In genomic region chr1:44820328-44820944, GRCh38 we compare ENCODE assay signal across 6 cellular contexts.
DNase-seq lines count a peak whose midpoint lies in the region; ATAC-seq, FAIRE-seq and TF ChIP-seq lines count a peak whose summit lies in the region.

No MANE protein-coding gene starts in this region.

- H3K9ac ChIP-seq in adipocyte (ENCODE audit: low read length) = peak overlapping the region; percentile 97
- H3K9ac ChIP-seq in mucosa of stomach (ENCODE audit: low read length) = peak overlapping the region; percentile 95

- ATAC-seq in HG02759 (IDR thresholded peaks at IDR 0.05; ENCODE audit: unreplicated experiment) = no peak

- H3K27me3 ChIP-seq in adipocyte (replicated peaks; ENCODE audit: control insufficient read depth, insufficient read depth, low read length) (no peaks in the 10 kb centered on the region), mucosa of stomach (ENCODE audit: control insufficient read depth, insufficient read depth, low read length) (no peaks in the 10 kb centered on the region)

- H3K4me3 ChIP-seq in GM12865 (ENCODE audit: low read depth, low read length) = peak overlapping the region; percentile 62
- H3K4me3 ChIP-seq in adipocyte (ENCODE audit: low read length) = peak overlapping the region; percentile 82
- peak overlapping the region; percentile 80 for H3K4me3 ChIP-seq in mucosa of stomach (ENCODE audit: low read length)

- no peak for TF ChIP-seq CTCF in GM12865 (IDR thresholded peaks at IDR 0.05; ENCODE audit: insufficient read depth, low read depth, low read length, missing control alignments)

- no peak for FAIRE-seq in RCC 7860 (lab: Jason Lieb, UNC)

- DNase-seq in GM12865 (ENCODE audit: low read depth) (no peak), adipocyte (ENCODE audit: low read depth) (no peak), RCC 7860 (ENCODE audit: low spot score) (no peak), DMS79 (lab: John Stamatoyannopoulos, UW) (no peak)

- H3K36me3 ChIP-seq in adipocyte (ENCODE audit: control insufficient read depth, insufficient read depth, low read length, severe bottlenecking) = no peaks in the 10 kb centered on the region
- no peaks in the 10 kb centered on the region for H3K36me3 ChIP-seq in mucosa of stomach (ENCODE audit: control insufficient read depth, insufficient read depth, low read length)

- H3K4me1 ChIP-seq in adipocyte (ENCODE audit: control insufficient read depth, insufficient read depth, low read length) = peaks cover 19% of the 10 kb centered on the region
- peaks cover 24% of the 10 kb centered on the region for H3K4me1 ChIP-seq in mucosa of stomach (ENCODE audit: control insufficient read depth, insufficient read depth, low read length)

- H3K9me3 ChIP-seq in adipocyte (ENCODE audit: control insufficient read depth, low read length) (no peaks in the 10 kb centered on the region), mucosa of stomach (ENCODE audit: control insufficient read depth, low read length) (no peaks in the 10 kb centered on the region)
